ENCODE assay signal across 40 cellular contexts in genomic region chr5:163755505-163755904, GRCh38.
"Had no signal": no experiment of that assay in that cellular context is flagged by ENCODE, and none has a peak within 500 bp of the region (broad histone marks: within the 10 kb centered on the region; RNA-seq: fewer than 3 reads in every experiment).

No MANE protein-coding gene starts in this region.

- ATAC-seq: activated naive CD4-positive, alpha-beta T cell treated with anti-CD3 and anti-CD28 coated beads, Interleukin-2, amount 50 U/mL, for 72 hours; activated naive CD8-positive, alpha-beta T cell treated with anti-CD3 and anti-CD28 coated beads, Interleukin-2, amount 50 U/mL, for 24 hours; activated T-cell treated with anti-CD3 and anti-CD28 coated beads, Interleukin-2, amount 50 U/mL, for 4 hours; activated T-cell treated with anti-CD3 and anti-CD28 coated beads, Interleukin-2, amount 50 U/mL, for 72 hours; activated T-helper 17 cell treated with anti-CD3 and anti-CD28 coated beads, Interleukin-2, amount 50 U/mL, for 72 hours; body of pancreas had no signal

- H3K27ac ChIP-seq: adrenal gland, ascending aorta, body of pancreas, brain microvascular endothelial cell, breast epithelium, cardiac muscle cell had no signal

- FAIRE-seq: astrocyte, bronchial epithelial cell had no signal

- H3K36me3 Mint-ChIP-seq: activated naive CD4-positive, alpha-beta T cell treated with anti-CD3 and anti-CD28 coated beads, Interleukin-2, amount 10 ng/mL, durations not matched to agents 7 days and 5 days; activated naive CD4-positive, alpha-beta T cell treated with anti-CD3 and anti-CD28 coated beads, Interleukin-2, amount 50 U/mL, for 24 hours; activated naive CD4-positive, alpha-beta T cell treated with anti-CD3 and anti-CD28 coated beads, Interleukin-2, amount 50 U/mL, for 72 hours; activated naive CD8-positive, alpha-beta T cell; activated naive CD8-positive, alpha-beta T cell treated with anti-CD3 and anti-CD28 coated beads, Interleukin-2, amount 10 ng/mL, durations not matched to agents 7 days and 5 days; brain had no signal

- H3K4me3 ChIP-seq: adrenal gland, ascending aorta, body of pancreas, breast epithelium, cardiac muscle cell had no signal

- H3K9me3 ChIP-seq: adrenal gland, ascending aorta, body of pancreas, breast epithelium had no signal

- H3K9me3 Mint-ChIP-seq: activated naive CD8-positive, alpha-beta T cell treated with anti-CD3 and anti-CD28 coated beads, Interleukin-2, amount 10 ng/mL, durations not matched to agents 7 days and 5 days; activated T-helper 2 cell treated with anti-CD3 and anti-CD28 coated beads, Interferon-gamma antibody, Interleukin-2, Interleukin-4, amounts not matched to agents 10 μg/mL and 5 μg/mL and 100 μg/mL, durations not matched to agents 14 hours and 24 hours and 36 hours had no signal

- H3K27me3 ChIP-seq: adrenal gland, ascending aorta, body of pancreas, brain microvascular endothelial cell, breast epithelium, cardiac muscle cell had no signal

- H3K4me1 ChIP-seq: adrenal gland, ascending aorta, body of pancreas, breast epithelium had no signal

- H3K27ac Mint-ChIP-seq: activated naive CD4-positive, alpha-beta T cell treated with anti-CD3 and anti-CD28 coated beads for 36 hours; activated naive CD4-positive, alpha-beta T cell treated with anti-CD3 and anti-CD28 coated beads, Interleukin-2, amount 10 ng/mL, durations not matched to agents 7 days and 5 days; activated naive CD4-positive, alpha-beta T cell treated with anti-CD3 and anti-CD28 coated beads, Interleukin-2, amount 50 U/mL, for 24 hours; activated naive CD8-positive, alpha-beta T cell; activated naive CD8-positive, alpha-beta T cell treated with anti-CD3 and anti-CD28 coated beads, Interleukin-2, amount 10 ng/mL, durations not matched to agents 7 days and 5 days; activated naive CD8-positive, alpha-beta T cell treated with anti-CD3 and anti-CD28 coated beads, Interleukin-2, amount 50 U/mL, for 24 hours; activated T-cell treated with anti-CD3 and anti-CD28 coated beads, Interleukin-2, amount 50 U/mL, for 24 hours; activated T-cell treated with anti-CD3 and anti-CD28 coated beads, Interleukin-2, amount 50 U/mL, for 72 hours; activated T-helper 1 cell treated with anti-CD3 and anti-CD28 coated beads, Interleukin-12 subunit alpha, Interleukin-12 subunit beta, Interleukin-2, Interleukin-4 antibody, amounts not matched to agents 30 ng/mL and 10 ng/mL and 1 ng/mL, durations not matched to agents 14 hours and 24 hours and 36 hours; activated T-helper 17 cell treated with anti-CD3 and anti-CD28 coated beads, Interleukin-2, amount 50 U/mL, for 72 hours; activated T-helper 2 cell treated with anti-CD3 and anti-CD28 coated beads, Interferon-gamma antibody, Interleukin-2, Interleukin-4, amounts not matched to agents 10 μg/mL and 5 μg/mL and 100 μg/mL, durations not matched to agents 14 hours and 24 hours and 36 hours; brain had no signal

- H3K4me3 Mint-ChIP-seq: activated naive CD4-positive, alpha-beta T cell treated with anti-CD3 and anti-CD28 coated beads for 36 hours; activated naive CD4-positive, alpha-beta T cell treated with anti-CD3 and anti-CD28 coated beads, Interleukin-2, amount 10 ng/mL, durations not matched to agents 7 days and 5 days; activated naive CD4-positive, alpha-beta T cell treated with anti-CD3 and anti-CD28 coated beads, Interleukin-2, amount 50 U/mL, for 24 hours; activated naive CD8-positive, alpha-beta T cell; activated naive CD8-positive, alpha-beta T cell treated with anti-CD3 and anti-CD28 coated beads, Interleukin-2, amount 10 ng/mL, durations not matched to agents 7 days and 5 days; activated naive CD8-positive, alpha-beta T cell treated with anti-CD3 and anti-CD28 coated beads, Interleukin-2, amount 50 U/mL, for 24 hours; activated T-cell treated with anti-CD3 and anti-CD28 coated beads, Interleukin-2, amount 50 U/mL, for 24 hours; activated T-cell treated with anti-CD3 and anti-CD28 coated beads, Interleukin-2, amount 50 U/mL, for 4 hours; activated T-cell treated with anti-CD3 and anti-CD28 coated beads, Interleukin-2, amount 50 U/mL, for 72 hours; activated T-helper 1 cell treated with anti-CD3 and anti-CD28 coated beads, Interleukin-12 subunit alpha, Interleukin-12 subunit beta, Interleukin-2, Interleukin-4 antibody, amounts not matched to agents 30 ng/mL and 10 ng/mL and 1 ng/mL, durations not matched to agents 14 hours and 24 hours and 36 hours; activated T-helper 17 cell treated with anti-CD3 and anti-CD28 coated beads, Interleukin-2, amount 50 U/mL, for 72 hours; brain; central memory CD8-positive, alpha-beta T cell had no signal

- DNase-seq: activated effector memory CD4-positive, alpha-beta T cell treated with anti-CD3 and anti-CD28 coated beads, Interleukin-2, amount 50 U/mL, for 16 hours; activated effector memory CD4-positive, alpha-beta T cell treated with Interleukin-2 at 50 U/mL for 16 hours; activated gamma-delta T cell; activated gamma-delta T cell treated with Interleukin-2 at 50 U/mL for 16 hours; activated naive CD4-positive, alpha-beta T cell; activated naive CD4-positive, alpha-beta T cell treated with anti-CD3 and anti-CD28 coated beads for 36 hours; activated naive CD4-positive, alpha-beta T cell treated with anti-CD3 and anti-CD28 coated beads, Interleukin-2, amount 10 ng/mL, durations not matched to agents 7 days and 5 days; activated naive CD4-positive, alpha-beta T cell treated with anti-CD3 and anti-CD28 coated beads, Interleukin-2, amount 50 U/mL, for 16 hours; activated naive CD4-positive, alpha-beta T cell treated with Interleukin-2 at 50 U/mL for 16 hours; activated naive CD8-positive, alpha-beta T cell treated with anti-CD3 and anti-CD28 coated beads, Interleukin-2, amount 10 ng/mL, durations not matched to agents 7 days and 5 days; activated naive CD8-positive, alpha-beta T cell treated with anti-CD3 and anti-CD28 coated beads, Interleukin-2, amount 50 U/mL, for 24 hours; activated T-cell treated with anti-CD3 and anti-CD28 coated beads for 4 hours; activated T-cell treated with anti-CD3 and anti-CD28 coated beads, Interleukin-2, amount 50 U/mL, for 1 hour; activated T-cell treated with anti-CD3 and anti-CD28 coated beads, Interleukin-2, amount 50 U/mL, for 24 hours; activated T-cell treated with anti-CD3 and anti-CD28 coated beads, Interleukin-2, amount 50 U/mL, for 4 hours; activated T-cell treated with anti-CD3 and anti-CD28 coated beads, Interleukin-2, amount 50 U/mL, for 48 hours; activated T-cell treated with anti-CD3 and anti-CD28 coated beads, Interleukin-2, amount 50 U/mL, for 72 hours; adrenal gland; amniotic stem cell; amygdala; anterior cingulate cortex; aorta; body of pancreas; brain microvascular endothelial cell; caudate nucleus; central memory CD4-positive, alpha-beta T cell; cerebellar nuclear complex had no signal

- H3K27me3 Mint-ChIP-seq: activated naive CD4-positive, alpha-beta T cell treated with anti-CD3 and anti-CD28 coated beads, Interleukin-2, amount 10 ng/mL, durations not matched to agents 7 days and 5 days; activated naive CD8-positive, alpha-beta T cell treated with anti-CD3 and anti-CD28 coated beads, Interleukin-2, amount 10 ng/mL, durations not matched to agents 7 days and 5 days; activated naive CD8-positive, alpha-beta T cell treated with anti-CD3 and anti-CD28 coated beads, Interleukin-2, amount 50 U/mL, for 24 hours; activated T-cell treated with anti-CD3 and anti-CD28 coated beads, Interleukin-2, amount 50 U/mL, for 24 hours; central memory CD8-positive, alpha-beta T cell had no signal

- H3K36me3 ChIP-seq: adrenal gland, ascending aorta, brain microvascular endothelial cell, breast epithelium, cardiac muscle cell had no signal

- H3K4me1 Mint-ChIP-seq: activated naive CD4-positive, alpha-beta T cell treated with anti-CD3 and anti-CD28 coated beads, Interleukin-2, amount 10 ng/mL, durations not matched to agents 7 days and 5 days; activated naive CD4-positive, alpha-beta T cell treated with anti-CD3 and anti-CD28 coated beads, Interleukin-2, amount 50 U/mL, for 24 hours; activated naive CD8-positive, alpha-beta T cell treated with anti-CD3 and anti-CD28 coated beads, Interleukin-2, amount 10 ng/mL, durations not matched to agents 7 days and 5 days; activated T-helper 17 cell treated with anti-CD3 and anti-CD28 coated beads, Interleukin-2, amount 50 U/mL, for 72 hours; central memory CD8-positive, alpha-beta T cell had no signal
